ENCODE assay signal across 8 cellular contexts in genomic region chr5:178232920-178233429, GRCh38. TPM values are rescaled to one million over a fixed set of nuclear protein-coding genes. Genes with fewer than 3 reads are reported as not detected.
DNase-seq lines count a peak whose midpoint lies in the region; ATAC-seq, FAIRE-seq and TF ChIP-seq lines count a peak whose summit lies in the region.

No MANE protein-coding gene starts in this region.

- 55% methylated on average over 11 of the region's 11 CpGs for WGBS in K562 (ENCODE audit: insufficient coverage, low coverage, missing lambda C conversion rate)

- H3K27ac ChIP-seq in ACC112 (ENCODE audit: low read depth, low read length) = peak overlapping the region; percentile 73
- peak overlapping the region; percentile 87 for H3K27ac ChIP-seq in K562 (ENCODE audit: extremely low read depth, low read depth, low read length)

- H3K4me1 ChIP-seq in ACC112 (ENCODE audit: control insufficient read depth, insufficient read depth, low read length, unreplicated experiment) (peaks cover 28% of the 10 kb centered on the region), K562 (replicated peaks in 1 of 2; ENCODE audit: control insufficient read depth in 2 of 2, insufficient read depth in 2 of 2, low read length in 2 of 2) (peaks cover 38 to 46% of the 10 kb centered on the region in 2 experiments), mononuclear cell (ENCODE audit: insufficient read depth, low read length) (peaks cover 69% of the 10 kb centered on the region)

- no peak for TF ChIP-seq POLR2A in K562 (conservative IDR thresholded peaks at IDR 0.05)

- H3K4me2 ChIP-seq in K562 (ENCODE audit: insufficient read depth, low read length) = peak overlapping the region; percentile 98

- intact Hi-C loops in K562 (cut with micrococcal nuclease) (no loop called here), left colon (cut with DNase I, micrococcal nuclease) (no loop called here)

- no peak for TF ChIP-seq CTCF in K562 (IDR thresholded peaks at IDR 0.05 in 2 of 3, conservative IDR thresholded peaks at IDR 0.05 in 1 of 3; ENCODE audit: insufficient read depth in 2 of 3, low read depth in 1 of 3, low read length in 3 of 3)

- H2AFZ ChIP-seq in ACC112 (ENCODE audit: low read length, unreplicated experiment) = peak overlapping the region; percentile 91
- H2AFZ ChIP-seq in K562 (ENCODE audit: low read depth, low read length) = peak overlapping the region; percentile 97

- DNase-seq in K562 (ENCODE audit: extremely low read depth in 1 of 4, low spot score in 3 of 4) (no peak), cerebellar nuclear complex (lab: John Stamatoyannopoulos, UW) (no peak), left colon (no peak), GDM1 (lab: John Stamatoyannopoulos, UW) (no peak)
- no peak for DNase-seq in stimulated activated CD4-positive, alpha-beta T cell treated with anti-CD3 and anti-CD28 coated beads, Interleukin-2, amount 100 ng/mL, for 48 hours

- in situ Hi-C loops in K562 (cut with MboI) = no loop called here

- H3K9ac ChIP-seq in K562 (ENCODE audit: insufficient read depth in 1 of 2, low read depth in 2 of 2, low read length in 2 of 2) = peak overlapping the region; percentile 87 to 98

- POLR2A ChIA-PET in K562 (lab: Yijun Ruan, JAX) = interaction anchor here (0.8 to 13.2 kb wide), 4 partner anchors 11 to 29 kb away, joined by 3 to 162 read pairs (median 11); partner anchors contain the start of gene HNRNPAB

- H3K4me3 ChIP-seq in ACC112 (ENCODE audit: low read depth, low read length) (peak overlapping the region; percentile 97), K562 (peak overlapping the region; percentile 93), mononuclear cell (ENCODE audit: low read length) (peak overlapping the region; percentile 74)

- H3K9me1 ChIP-seq in K562 (ENCODE audit: control insufficient read depth, insufficient read depth, low read length) = no peaks in the 10 kb centered on the region

- ATAC-seq in HG03039 (IDR thresholded peaks at IDR 0.05; ENCODE audit: unreplicated experiment) (peak; percentile 2), K562 (no peak), left colon (no peak)

- TSS peak; percentile 60 for BruUV-seq in K562 (replicated peaks; lab: Mats Ljungman, UMichigan)

- H3K79me2 ChIP-seq in ACC112 (ENCODE audit: control insufficient read depth, insufficient read depth, low read length, unreplicated experiment) (peaks cover 36% of the 10 kb centered on the region), K562 (ENCODE audit: control insufficient read depth, insufficient read depth, low read length) (peaks cover 35% of the 10 kb centered on the region)

- H3K9me3 ChIP-seq in K562 (replicated peaks; ENCODE audit: control insufficient read depth, insufficient read depth, low read depth, low read length) (no peaks in the 10 kb centered on the region), mononuclear cell (ENCODE audit: low read depth, low read length) (no peaks in the 10 kb centered on the region)

- H3K36me3 ChIP-seq in ACC112 (ENCODE audit: insufficient read depth, low read length) = peaks cover 8% of the 10 kb centered on the region
- peaks cover 33% of the 10 kb centered on the region for H3K36me3 ChIP-seq in K562 (ENCODE audit: control insufficient read depth, insufficient read depth, low read length)

- no peak for TF ChIP-seq EP300 in K562 (IDR thresholded peaks at IDR 0.05; ENCODE audit: low read length)

- TF ChIP-seq RAD21 in K562 (CRISPR knock-in tag; conservative IDR thresholded peaks at IDR 0.05 in 1 of 2, IDR thresholded peaks at IDR 0.05 in 1 of 2) = no peak

- no peaks in the 10 kb centered on the region for H4K20me1 ChIP-seq in K562 (replicated peaks; ENCODE audit: control insufficient read depth, insufficient read depth, low read length)

- FAIRE-seq in K562 (lab: Jason Lieb, UNC) = no peak

- CTCF ChIA-PET in K562 (lab: Yijun Ruan, JAX; ENCODE audit: low intra/inter-chr PET ratio) = no interaction called here

- H3K27me3 ChIP-seq in ACC112 (ENCODE audit: insufficient read depth, low read length) (no peaks in the 10 kb centered on the region), K562 (ENCODE audit: control insufficient read depth in 2 of 2, insufficient read depth in 2 of 2, low read length in 2 of 2) (no peaks in the 10 kb centered on the region), mononuclear cell (ENCODE audit: insufficient read depth, low read length) (no peaks in the 10 kb centered on the region)

TF ChIP-seq in K562, 482 proteins besides CTCF, POLR2A, EP300 and RAD21 (continues in another document):
- TF ChIP-seq ZNF239 (CRISPR knock-in tag; IDR thresholded peaks at IDR 0.05) = peak; percentile 94
- no peak for TF ChIP-seq HDAC6 (IDR thresholded peaks at IDR 0.05; ENCODE audit: low read depth, low read length)
- no peak for TF ChIP-seq RBFOX2 (IDR thresholded peaks at IDR 0.05; ENCODE audit: low read depth, low read length)
- TF ChIP-seq ATF2 (CRISPR knock-in tag; IDR thresholded peaks at IDR 0.05) = no peak

RNA-seq across cellular contexts. Expression of gene PHYKPL, which starts 0.4 kb away (rescaled TPM):
- 203 and 378 TPM in 2 replicates for total RNA-seq in K562 (2011; cell fraction: chromatin; rRNA removed; ENCODE audit: low replicate concordance)
- 205 and 217 TPM in 2 replicates for total RNA-seq in K562 (2011; cell fraction: nucleolus; rRNA removed)
- 219 and 287 TPM in 2 replicates for total RNA-seq in K562 (2011; cell fraction: nucleoplasm; rRNA removed)
- 18.6 and 21.6 TPM in 2 replicates for total RNA-seq in K562 (2014; rRNA removed)
- total RNA-seq in K562 (2014; rRNA removed; fragmentation: Illumina TruSeq; extraction: Trizol) = 13.9 and 18.4 TPM in 2 replicates
- 16.7 and 17.1 TPM in 2 replicates for total RNA-seq in K562 (2015; rRNA removed; fragmentation: Illumina TruSeq; extraction: Trizol)
- total RNA-seq in K562 (2021) = 34.0 and 34.7 TPM in 2 replicates
- 25.6 and 40.7 TPM in 2 replicates for polyA plus RNA-seq in K562 (2011; rRNA removed)
- polyA plus RNA-seq in K562 (2011; cell fraction: cytosol; rRNA removed) = 18.3 and 25.8 TPM in 2 replicates
- polyA plus RNA-seq in K562 (2011; cell fraction: nucleus; rRNA removed) = 126 and 156 TPM in 2 replicates
- polyA plus RNA-seq in K562 (2012) = 19.8 and 52.3 TPM in 2 replicates
- polyA plus RNA-seq in K562 (2014; fragmentation: Illumina TruSeq; extraction: Trizol) = 19.6 and 20.1 TPM in 2 replicates
- polyA plus RNA-seq in K562 (2014; fragmentation: Nextera tagmentation; extraction: Ambion mirVana) = 1 to 10 TPM; 4.7 to 6.5 TPM
- 31.9 and 32.0 TPM in 2 replicates for polyA plus RNA-seq in K562 (2014; rRNA removed)
- polyA minus RNA-seq in K562 (2011; rRNA and poly(A)+ RNA removed) = 33.9 and 36.4 TPM in 2 replicates
- 9.2 and 15.5 TPM in 2 replicates for polyA minus RNA-seq in K562 (2011; cell fraction: cytosol; rRNA and poly(A)+ RNA removed)
- 71.5 and 72.2 TPM in 2 replicates for polyA minus RNA-seq in K562 (2011; cell fraction: nucleus; rRNA and poly(A)+ RNA removed)
- 38.4 TPM for total RNA-seq in mononuclear cell
- total RNA-seq in left colon = 100 to 1,000 TPM; 157 to 180 TPM

RNA-seq across cellular contexts. Expression of gene HNRNPAB, which starts 28.6 kb away (rescaled TPM):
- 107 and 112 TPM in 2 replicates for total RNA-seq in K562 (2011; cell fraction: chromatin; rRNA removed; ENCODE audit: low replicate concordance)
- 50.4 and 55.9 TPM in 2 replicates for total RNA-seq in K562 (2011; cell fraction: nucleolus; rRNA removed)
- total RNA-seq in K562 (2011; cell fraction: nucleoplasm; rRNA removed) = 93.1 and 119 TPM in 2 replicates
- total RNA-seq in K562 (2014; rRNA removed) (236 and 251 TPM in 2 replicates), K562 (2014; rRNA removed; fragmentation: Illumina TruSeq; extraction: Trizol) (193 and 210 TPM in 2 replicates), K562 (2015; rRNA removed; fragmentation: Illumina TruSeq; extraction: Trizol) (213 and 223 TPM in 2 replicates), K562 (2021) (299 and 351 TPM in 2 replicates), mononuclear cell (27.0 TPM), left colon (100 to 1,000 TPM; 274 to 281 TPM)
- polyA plus RNA-seq in K562 (2011; rRNA removed) (160 and 253 TPM in 2 replicates), K562 (2014; fragmentation: Illumina TruSeq; extraction: Trizol) (284 and 307 TPM in 2 replicates), K562 (2014; fragmentation: Nextera tagmentation; extraction: Ambion mirVana) (10 to 100 TPM; 34.6 to 44.7 TPM), K562 (2014; rRNA removed) (404 and 425 TPM in 2 replicates)
- 229 and 236 TPM in 2 replicates for polyA plus RNA-seq in K562 (2011; cell fraction: cytosol; rRNA removed)
- 131 TPM in 2 replicates for polyA plus RNA-seq in K562 (2011; cell fraction: nucleus; rRNA removed)
- 175 and 305 TPM in 2 replicates for polyA plus RNA-seq in K562 (2012)
- 75.6 and 103 TPM in 2 replicates for polyA minus RNA-seq in K562 (2011; rRNA and poly(A)+ RNA removed)
- 69.1 and 82.2 TPM in 2 replicates for polyA minus RNA-seq in K562 (2011; cell fraction: cytosol; rRNA and poly(A)+ RNA removed)
- polyA minus RNA-seq in K562 (2011; cell fraction: nucleus; rRNA and poly(A)+ RNA removed) = 31.9 and 48.4 TPM in 2 replicates

RNA-seq across cellular contexts. Expression of gene GMCL2, which starts 45.8 kb away (rescaled TPM):
- total RNA-seq in K562 (2011; cell fraction: chromatin; rRNA removed; ENCODE audit: low replicate concordance) = 0.14 TPM in 1 of 2 replicates, not detected in the other
- not detected in 2 replicates for total RNA-seq in K562 (2011; cell fraction: nucleolus; rRNA removed)
- total RNA-seq in K562 (2011; cell fraction: nucleoplasm; rRNA removed) = not detected in 2 replicates
- total RNA-seq in K562 (2014; rRNA removed) (not detected in 2 replicates), K562 (2014; rRNA removed; fragmentation: Illumina TruSeq; extraction: Trizol) (0.04 TPM in 1 of 2 replicates, not detected in the other), K562 (2015; rRNA removed; fragmentation: Illumina TruSeq; extraction: Trizol) (not detected in 2 replicates), K562 (2021) (not detected in 2 replicates), mononuclear cell (not detected), left colon (not detected)
- polyA plus RNA-seq in K562 (2011; rRNA removed) (0.03 TPM in 1 of 2 replicates, not detected in the other), K562 (2014; fragmentation: Illumina TruSeq; extraction: Trizol) (not detected in 2 replicates), K562 (2014; fragmentation: Nextera tagmentation; extraction: Ambion mirVana) (not detected), K562 (2014; rRNA removed) (not detected in 2 replicates)
- polyA plus RNA-seq in K562 (2011; cell fraction: cytosol; rRNA removed) = not detected in 2 replicates
- polyA plus RNA-seq in K562 (2011; cell fraction: nucleus; rRNA removed) = not detected in 2 replicates
- not detected in 2 replicates for polyA plus RNA-seq in K562 (2012)
- 0.06 TPM in 1 of 2 replicates, not detected in the other for polyA minus RNA-seq in K562 (2011; rRNA and poly(A)+ RNA removed)
- polyA minus RNA-seq in K562 (2011; cell fraction: cytosol; rRNA and poly(A)+ RNA removed) = not detected in 2 replicates
- not detected in 2 replicates for polyA minus RNA-seq in K562 (2011; cell fraction: nucleus; rRNA and poly(A)+ RNA removed)
